Comparison of ENCODE assay signal across 8 cellular contexts in the genomic region with DNA sequence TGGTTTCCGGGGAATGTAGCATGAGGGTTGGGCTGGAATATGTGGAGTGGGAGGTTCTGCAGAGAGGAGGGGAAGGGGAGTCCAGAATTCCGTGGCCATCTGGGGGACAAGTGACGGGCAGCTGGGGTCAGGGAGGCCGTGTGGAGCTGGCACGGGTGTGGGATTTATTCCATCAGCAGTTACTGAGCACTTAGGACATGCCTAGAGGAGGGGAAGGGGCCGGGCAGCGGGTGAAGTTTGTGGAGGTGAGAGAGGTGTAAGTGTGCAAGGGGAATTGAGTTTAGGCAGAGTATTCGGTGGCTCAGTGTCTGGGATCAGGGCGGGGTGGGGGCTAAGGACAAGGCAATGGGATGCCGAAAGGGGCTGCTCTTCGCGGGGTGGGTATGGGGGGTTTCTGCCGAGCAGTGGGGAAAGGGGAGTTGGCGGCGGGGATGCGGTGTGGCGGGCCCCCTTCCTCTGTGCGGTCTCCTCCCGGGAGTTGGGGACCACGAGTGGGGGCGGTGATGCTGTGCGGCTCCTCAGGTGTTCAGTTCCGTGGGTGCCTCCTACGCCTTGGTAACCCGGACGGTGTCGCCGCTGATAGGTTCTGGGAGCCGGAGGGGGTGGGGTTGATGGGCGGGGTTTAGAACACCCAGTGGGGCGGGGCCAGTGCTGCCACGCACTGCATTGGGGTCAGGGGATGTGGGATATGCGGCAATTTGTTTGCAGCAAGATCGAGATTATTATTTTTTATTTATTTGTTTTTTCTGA. TPM values are rescaled to one million over a fixed set of nuclear protein-coding genes. Genes with fewer than 3 reads are reported as not detected.
DNase-seq lines count a peak whose midpoint lies in the region; ATAC-seq and TF ChIP-seq lines count a peak whose summit lies in the region.

No MANE protein-coding gene starts in this region.

- H3K36me3 Mint-ChIP-seq in activated B cell treated with CpG ODN at 0.5 μM for 24 hours (ENCODE audit: low read depth) (peaks cover 20% of the 10 kb centered on the region), MCF 10A (ENCODE audit: insufficient read depth, unreplicated experiment) (peaks cover 22% of the 10 kb centered on the region)

- ATAC-seq in HG03159 (IDR thresholded peaks at IDR 0.05; ENCODE audit: unreplicated experiment) (peak; percentile 53), activated B cell treated with CpG ODN at 0.5 μM for 24 hours (ENCODE audit: low read depth) (peak; percentile 95), GM21786 (IDR thresholded peaks at IDR 0.05; ENCODE audit: unreplicated experiment) (no peak), HG03571 (IDR thresholded peaks at IDR 0.05; ENCODE audit: unreplicated experiment) (no peak)

- H3K27me3 Mint-ChIP-seq in activated B cell treated with CpG ODN at 0.5 μM for 24 hours = peaks cover 16% of the 10 kb centered on the region
- H3K27me3 Mint-ChIP-seq in MCF 10A (ENCODE audit: insufficient read depth, unreplicated experiment) = no peaks in the 10 kb centered on the region

- H3K4me1 Mint-ChIP-seq in activated B cell treated with CpG ODN at 0.5 μM for 24 hours (peaks cover 32% of the 10 kb centered on the region), MCF 10A (ENCODE audit: insufficient read depth, unreplicated experiment) (peaks cover 33% of the 10 kb centered on the region)

- CTCF ChIA-PET in activated B cell treated with CpG ODN at 0.5 μM for 24 hours (lab: Charles Lee) = no interaction called here
- CTCF ChIA-PET in MCF 10A (lab: Yijun Ruan, JAX) = no interaction called here

- H3K27ac Mint-ChIP-seq in activated B cell treated with CpG ODN at 0.5 μM for 24 hours = no peak overlapping the region
- H3K27ac Mint-ChIP-seq in MCF 10A (ENCODE audit: low read depth, unreplicated experiment) = no peak overlapping the region

- POLR2A ChIA-PET in activated B cell treated with CpG ODN at 0.5 μM for 24 hours (lab: Charles Lee) = interaction anchor here (0.6 kb wide), 1 partner anchor 104 kb away, joined by 5 read pairs; no protein-coding TSS in a partner anchor
- POLR2A ChIA-PET in MCF 10A (lab: Yijun Ruan, JAX) = no interaction called here

- H3K4me3 Mint-ChIP-seq in activated B cell treated with CpG ODN at 0.5 μM for 24 hours (peak overlapping the region; percentile 72), MCF 10A (ENCODE audit: unreplicated experiment) (no peak overlapping the region)

- no TSS peak for BruUV-seq in MCF 10A (replicated peaks; lab: Mats Ljungman, UMichigan)

- TF ChIP-seq CTCF in activated B cell treated with CpG ODN at 0.5 μM for 24 hours (IDR thresholded peaks at IDR 0.05) = no peak
- TF ChIP-seq CTCF in MCF 10A (IDR thresholded peaks at IDR 0.05; ENCODE audit: unreplicated experiment) = no peak

- no peaks in the 10 kb centered on the region for H3K9me3 Mint-ChIP-seq in activated B cell treated with CpG ODN at 0.5 μM for 24 hours
- H3K9me3 Mint-ChIP-seq in MCF 10A (ENCODE audit: unreplicated experiment) = no peaks in the 10 kb centered on the region

- DNase-seq in activated B cell treated with CpG ODN at 0.5 μM for 24 hours (peak; percentile 29), MCF 10A (ENCODE audit: unreplicated experiment) (peak; percentile 9), left kidney (ENCODE audit: low read depth, low spot score) (peak; percentile 63), H4 (ENCODE audit: low spot score) (no peak)
- peak; percentile 57 to 65 for DNase-seq in stimulated activated CD8-positive, alpha-beta memory T cell treated with anti-CD3 and anti-CD28 coated beads, Interleukin-15, amount 100 ng/mL, for 4 hours (ENCODE audit: low read depth in 2 of 2)

- intact Hi-C loops in activated B cell treated with CpG ODN at 0.5 μM for 24 hours (cut with micrococcal nuclease) (no loop called here), MCF 10A (cut with micrococcal nuclease) (no loop called here)

RNA-seq across cellular contexts. Expression of gene CCDC61, which starts 5.4 kb away (rescaled TPM):
- total RNA-seq in activated B cell treated with CpG ODN at 0.5 μM for 24 hours = 24.9 and 26.9 TPM in 2 replicates
- total RNA-seq in MCF 10A (2022) = 17.5 and 18.9 TPM in 2 replicates
- 1.4 and 3.7 TPM in 2 replicates for total RNA-seq in H4 (2014; rRNA removed; shearing (Covaris generic))

RNA-seq across cellular contexts. Expression of gene PGLYRP1, which starts 22.2 kb away (rescaled TPM):
- not detected in 2 replicates for total RNA-seq in activated B cell treated with CpG ODN at 0.5 μM for 24 hours
- total RNA-seq in MCF 10A (2022) = not detected in 2 replicates
- total RNA-seq in H4 (2014; rRNA removed; shearing (Covaris generic)) = not detected in 2 replicates

RNA-seq across cellular contexts. Expression of gene NOVA2, which starts 27.0 kb away (rescaled TPM):
- not detected in 2 replicates for total RNA-seq in activated B cell treated with CpG ODN at 0.5 μM for 24 hours
- total RNA-seq in MCF 10A (2022) = not detected in 2 replicates
- total RNA-seq in H4 (2014; rRNA removed; shearing (Covaris generic)) = 0.19 and 0.37 TPM in 2 replicates

RNA-seq across cellular contexts. Expression of gene IGFL4, which starts 40.1 kb away (rescaled TPM):
- total RNA-seq in activated B cell treated with CpG ODN at 0.5 μM for 24 hours (not detected in 2 replicates), MCF 10A (2022) (0.54 TPM in 1 of 2 replicates, not detected in the other)
- not detected in 2 replicates for total RNA-seq in H4 (2014; rRNA removed; shearing (Covaris generic))

Comparison
In these comparisons a context has a peak if more than half of its experiments do, and no peak if none do; other contexts are left out.
1. ATAC-seq: peak in HG03159 (single experiment) and activated B cell treated with CpG ODN at 0.5 μM for 24 hours (single experiment); none in GM21786 (single experiment) and HG03571 (single experiment).